In the genomic region with DNA sequence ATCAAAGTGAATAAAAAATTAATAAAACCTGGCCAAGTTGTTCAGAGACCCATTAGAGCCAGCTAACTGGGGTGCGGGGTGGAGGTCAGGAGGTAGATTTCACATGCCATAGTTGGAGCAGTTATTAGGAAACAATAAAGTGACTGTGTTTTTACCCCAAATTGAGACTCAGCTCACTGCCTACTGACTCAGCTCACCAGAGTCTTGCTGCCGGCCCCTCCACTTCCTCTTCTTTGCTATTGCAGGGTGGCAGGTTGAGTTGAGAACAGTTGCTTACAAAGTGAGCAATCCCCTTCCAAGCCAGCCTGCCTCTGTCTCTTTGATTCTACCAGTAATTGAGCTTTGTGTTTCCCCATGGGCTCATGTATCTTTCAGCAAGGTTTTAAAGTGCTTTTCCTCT, we compare ENCODE assay signal across 10 cellular contexts. TPM values are rescaled to one million over a fixed set of nuclear protein-coding genes. Genes with fewer than 3 reads are reported as not detected.
A peak's percentile ranks its signal among the peaks of the same experiment; 100 is the strongest.
DNase-seq lines count a peak whose midpoint lies in the region; ATAC-seq and TF ChIP-seq lines count a peak whose summit lies in the region.
"Had no signal": no experiment of that assay in that cellular context is flagged by ENCODE, and none has a peak within 500 bp of the region (broad histone marks: within the 10 kb centered on the region; RNA-seq: fewer than 3 reads in every experiment).

No MANE protein-coding gene starts in this region.

- H3K36me3 ChIP-seq in endodermal cell (ENCODE audit: control insufficient read depth, insufficient read depth, low read length) (peaks cover 17% of the 10 kb centered on the region), stomach smooth muscle (ENCODE audit: control insufficient read depth in 2 of 2, insufficient read depth in 2 of 2, low read length in 2 of 2) (no peaks in the 10 kb centered on the region), Caco-2 (ENCODE audit: control insufficient read depth, insufficient read depth, low read length) (no peaks in the 10 kb centered on the region)
- H3K36me3 ChIP-seq: BLaER1 had no signal

- 79 to 100% methylated on average over 1 to 2 of the region's 2 CpGs for WGBS in endodermal cell (ENCODE audit: insufficient coverage in 1 of 2, insufficient read length in 1 of 2), 2 experiments

- H3K4me1 ChIP-seq in endodermal cell (ENCODE audit: control insufficient read depth, insufficient read depth, low read length) (no peaks in the 10 kb centered on the region), stomach smooth muscle (ENCODE audit: control insufficient read depth, insufficient read depth, low read length) (peaks cover 2% of the 10 kb centered on the region), Caco-2 (peaks cover 5% of the 10 kb centered on the region; the same call in 1 of the 2 replicates)
- H3K4me1 ChIP-seq: BLaER1 had no signal

- POLR2A ChIA-PET in Caco-2 (lab: Charles Lee): no interaction called here

- H3K27me3 Mint-ChIP-seq in activated naive CD4-positive, alpha-beta T cell treated with anti-CD3 and anti-CD28 coated beads for 36 hours (ENCODE audit: low read depth): no peaks in the 10 kb centered on the region
- peaks cover 12% of the 10 kb centered on the region for H3K27me3 Mint-ChIP-seq in activated naive CD4-positive, alpha-beta T cell treated with anti-CD3 and anti-CD28 coated beads, Interleukin-2, amount 10 ng/mL, durations not matched to agents 7 days and 5 days
- H3K27me3 Mint-ChIP-seq in endodermal cell (ENCODE audit: insufficient read depth): peaks cover 3% of the 10 kb centered on the region
- peaks cover 9% of the 10 kb centered on the region for H3K27me3 Mint-ChIP-seq in Caco-2 (ENCODE audit: insufficient read depth, unreplicated experiment)

- BruUV-seq in Caco-2 (replicated peaks; lab: Mats Ljungman, UMichigan): no TSS peak

- intact Hi-C loops in activated naive CD4-positive, alpha-beta T cell treated with anti-CD3 and anti-CD28 coated beads for 36 hours (cut with micrococcal nuclease): loop anchor here (1.0 kb wide), 2 partner anchors 12 to 34 kb away; no protein-coding TSS in a partner anchor
- intact Hi-C loops in Caco-2 (cut with micrococcal nuclease; ENCODE audit: unreplicated experiment): no loop called here

- no peaks in the 10 kb centered on the region for H3K9me3 Mint-ChIP-seq in activated naive CD4-positive, alpha-beta T cell treated with anti-CD3 and anti-CD28 coated beads for 36 hours
- no peaks in the 10 kb centered on the region for H3K9me3 Mint-ChIP-seq in activated naive CD4-positive, alpha-beta T cell treated with anti-CD3 and anti-CD28 coated beads, Interleukin-2, amount 10 ng/mL, durations not matched to agents 7 days and 5 days
- H3K9me3 Mint-ChIP-seq in endodermal cell (no peaks in the 10 kb centered on the region), Caco-2 (ENCODE audit: unreplicated experiment) (no peaks in the 10 kb centered on the region)
- H3K9me3 Mint-ChIP-seq: HFFc6 had no signal

- no peak overlapping the region for H3K4me3 Mint-ChIP-seq in activated naive CD4-positive, alpha-beta T cell treated with anti-CD3 and anti-CD28 coated beads for 36 hours
- H3K4me3 Mint-ChIP-seq in activated naive CD4-positive, alpha-beta T cell treated with anti-CD3 and anti-CD28 coated beads, Interleukin-2, amount 10 ng/mL, durations not matched to agents 7 days and 5 days: no peak overlapping the region
- no peak overlapping the region for H3K4me3 Mint-ChIP-seq in endodermal cell
- H3K4me3 Mint-ChIP-seq in Caco-2 (ENCODE audit: unreplicated experiment): no peak overlapping the region
- H3K4me3 Mint-ChIP-seq: HFFc6 had no signal

- H3K27me3 ChIP-seq in endodermal cell (ENCODE audit: control insufficient read depth, insufficient read depth, low read length, poor library complexity, severe bottlenecking) (no peaks in the 10 kb centered on the region), stomach smooth muscle (ENCODE audit: control insufficient read depth in 1 of 2, insufficient read depth in 2 of 2, low read length in 2 of 2) (no peaks in the 10 kb centered on the region), Caco-2 (replicated peaks; ENCODE audit: control insufficient read depth, insufficient read depth, low read length) (no peaks in the 10 kb centered on the region; the same call in 1 of the 2 replicates)
- H3K27me3 ChIP-seq: BLaER1 had no signal

- peaks cover 6% of the 10 kb centered on the region for H3K9me3 ChIP-seq in endodermal cell (ENCODE audit: control insufficient read depth, low read length)
- H3K9me3 ChIP-seq in stomach smooth muscle (ENCODE audit: control insufficient read depth in 2 of 2, low read length in 2 of 2): no peaks in the 10 kb centered on the region
- H3K9me3 ChIP-seq in Caco-2: no peaks in the 10 kb centered on the region
- H3K9me3 ChIP-seq: BLaER1 had no signal

- H3K36me3 Mint-ChIP-seq in activated naive CD4-positive, alpha-beta T cell treated with anti-CD3 and anti-CD28 coated beads for 36 hours (ENCODE audit: low read depth): no peaks in the 10 kb centered on the region
- H3K36me3 Mint-ChIP-seq in activated naive CD4-positive, alpha-beta T cell treated with anti-CD3 and anti-CD28 coated beads, Interleukin-2, amount 10 ng/mL, durations not matched to agents 7 days and 5 days: no peaks in the 10 kb centered on the region
- H3K36me3 Mint-ChIP-seq in endodermal cell (ENCODE audit: low read depth) (no peaks in the 10 kb centered on the region), Caco-2 (ENCODE audit: insufficient read depth, unreplicated experiment) (no peaks in the 10 kb centered on the region)

- H3K27ac ChIP-seq in endodermal cell (ENCODE audit: low read depth, low read length) (peak overlapping the region; percentile 48), stomach smooth muscle (ENCODE audit: low read length) (peak overlapping the region; percentile 11)
- H3K27ac ChIP-seq: BLaER1 had no signal

- H3K27ac Mint-ChIP-seq in activated naive CD4-positive, alpha-beta T cell treated with anti-CD3 and anti-CD28 coated beads for 36 hours: no peak overlapping the region
- H3K27ac Mint-ChIP-seq in activated naive CD4-positive, alpha-beta T cell treated with anti-CD3 and anti-CD28 coated beads, Interleukin-2, amount 10 ng/mL, durations not matched to agents 7 days and 5 days: no peak overlapping the region
- H3K27ac Mint-ChIP-seq in endodermal cell (no peak overlapping the region), Caco-2 (ENCODE audit: unreplicated experiment) (no peak overlapping the region)
- H3K27ac Mint-ChIP-seq: HFFc6 had no signal

- peaks cover 13% of the 10 kb centered on the region for H3K4me1 Mint-ChIP-seq in activated naive CD4-positive, alpha-beta T cell treated with anti-CD3 and anti-CD28 coated beads for 36 hours (ENCODE audit: low read depth)
- no peaks in the 10 kb centered on the region for H3K4me1 Mint-ChIP-seq in activated naive CD4-positive, alpha-beta T cell treated with anti-CD3 and anti-CD28 coated beads, Interleukin-2, amount 10 ng/mL, durations not matched to agents 7 days and 5 days
- H3K4me1 Mint-ChIP-seq in endodermal cell (peaks cover 19% of the 10 kb centered on the region), Caco-2 (ENCODE audit: low read depth, unreplicated experiment) (no peaks in the 10 kb centered on the region)

- CTCF ChIA-PET in activated naive CD4-positive, alpha-beta T cell treated with anti-CD3 and anti-CD28 coated beads for 36 hours (lab: Charles Lee): interaction anchor here (1.1 to 2.8 kb wide), 2 partner anchors 14 to 240 kb away, joined by 3 to 9 read pairs; no protein-coding TSS in a partner anchor
- CTCF ChIA-PET in activated naive CD4-positive, alpha-beta T cell treated with anti-CD3 and anti-CD28 coated beads, Interleukin-2, amount 10 ng/mL, durations not matched to agents 7 days and 5 days (lab: Charles Lee): no interaction called here
- CTCF ChIA-PET in Caco-2 (lab: Charles Lee): no interaction called here

- TF ChIP-seq CTCF in endodermal cell (conservative IDR thresholded peaks at IDR 0.05): no peak
- no peak for TF ChIP-seq CTCF in Caco-2 (IDR thresholded peaks at IDR 0.05; ENCODE audit: insufficient read depth in 1 of 2, low read depth in 1 of 2, low read length in 1 of 2, severe bottlenecking in 1 of 2, unreplicated experiment in 1 of 2)

- H3K4me3 ChIP-seq in endodermal cell (ENCODE audit: low read length) (no peak overlapping the region), stomach smooth muscle (ENCODE audit: low read length in 2 of 2) (no peak overlapping the region), Caco-2 (ENCODE audit: low read depth, low read length) (no peak overlapping the region)
- H3K4me3 ChIP-seq: BLaER1 had no signal

- no peak for ATAC-seq in GM19467 (IDR thresholded peaks at IDR 0.05; ENCODE audit: unreplicated experiment)

- in situ Hi-C loops in SK-MEL-5 (cut with HindIII; ENCODE audit: low pct_unique_long_range_greater_than_20kb, low sequenced_read_pairs): no loop called here

- DNase-seq in activated naive CD4-positive, alpha-beta T cell treated with anti-CD3 and anti-CD28 coated beads for 36 hours: peak; percentile 62
- DNase-seq in activated naive CD4-positive, alpha-beta T cell treated with anti-CD3 and anti-CD28 coated beads, Interleukin-2, amount 10 ng/mL, durations not matched to agents 7 days and 5 days: no peak
- DNase-seq in SK-MEL-5 (ENCODE audit: low read depth, low spot score) (peak; percentile 51), endodermal cell (no peak), Caco-2 (no peak), cerebellar cortex (ENCODE audit: low spot score) (no peak)
- DNase-seq: HFFc6 had no signal

- H3K9ac ChIP-seq in endodermal cell (ENCODE audit: extremely low read depth, low read length, poor library complexity, severe bottlenecking) (no peak overlapping the region), stomach smooth muscle (ENCODE audit: low read length in 2 of 2) (no peak overlapping the region)
- H3K9ac ChIP-seq: BLaER1 had no signal

RNA-seq across cellular contexts. Expression of a gene that starts 12.9 kb away (rescaled TPM):
- 1 to 10 TPM in 1 of 2 experiments, under 1 TPM in 1; 0.84 to 1.7 TPM for total RNA-seq in activated naive CD4-positive, alpha-beta T cell treated with anti-CD3 and anti-CD28 coated beads for 36 hours
- total RNA-seq in SK-MEL-5 (2014; rRNA removed; shearing (Covaris generic)): 29.9 and 31.4 TPM in 2 replicates
- polyA plus RNA-seq in SK-MEL-5 (2015; cell fraction: cytosol; rRNA removed): 31.7 and 35.0 TPM in 2 replicates
- polyA plus RNA-seq in SK-MEL-5 (2015; cell fraction: nucleus; rRNA removed): 54.1 and 103 TPM in 2 replicates
- total RNA-seq in endodermal cell: 10 to 100 TPM; 11.2 to 13.3 TPM
- polyA plus RNA-seq in endodermal cell (2013, experiment 1 of 2): 36.6 TPM
- 37.3 TPM for polyA plus RNA-seq in endodermal cell (2013, experiment 2 of 2)
- total RNA-seq in Caco-2 (2022): not detected in 2 replicates
- total RNA-seq: HFFc6 had no signal

Comparison
In these comparisons a context has a peak if more than half of its experiments do, and no peak if none do; other contexts are left out.
1. DNase-seq: peak in activated naive CD4-positive, alpha-beta T cell treated with anti-CD3 and anti-CD28 coated beads for 36 hours (single experiment) and SK-MEL-5 (single experiment); none in activated naive CD4-positive, alpha-beta T cell treated with anti-CD3 and anti-CD28 coated beads, Interleukin-2, amount 10 ng/mL, durations not matched to agents 7 days and 5 days (single experiment), endodermal cell (single experiment), Caco-2 (0 of 2) and cerebellar cortex (single experiment).
2. RNA of a gene that starts 12.9 kb away (total RNA-seq): 29.9 to 31.4 TPM in SK-MEL-5 and 11.2 to 13.3 TPM in endodermal cell; 0.84 to 1.7 TPM in activated naive CD4-positive, alpha-beta T cell treated with anti-CD3 and anti-CD28 coated beads for 36 hours and not detected in Caco-2; every median in the first group is over 4 times any median in the second.